9 cellular contexts compared by ENCODE assay signal in genomic region chr12:121494093-121494787, GRCh38.
DNase-seq lines count a peak whose midpoint lies in the region; FAIRE-seq and TF ChIP-seq lines count a peak whose summit lies in the region.
"Had no signal": no experiment of that assay in that cellular context is flagged by ENCODE, and none has a peak within 500 bp of the region (broad histone marks: within the 10 kb centered on the region; RNA-seq: fewer than 3 reads in every experiment).

No MANE protein-coding gene starts in this region.

- in situ Hi-C loops in astrocyte of the cerebellum (cut with HindIII; ENCODE audit: low sequenced_read_pairs): no loop called here

- peak; percentile 82 for TF ChIP-seq CTCF in AG04449 (IDR thresholded peaks at IDR 0.05; ENCODE audit: insufficient read depth, low read length, missing control alignments)
- TF ChIP-seq CTCF in astrocyte of the cerebellum (IDR thresholded peaks at IDR 0.05; ENCODE audit: low read depth, low read length, missing control alignments): peak; percentile 90
- TF ChIP-seq CTCF in kidney (IDR thresholded peaks at IDR 0.05; ENCODE audit: borderline replicate concordance, extremely low read depth, insufficient read depth): peak; percentile 66

- peaks cover 0 to 2% of the 10 kb centered on the region in 2 donors for H3K36me3 ChIP-seq in kidney (ENCODE audit: control insufficient read depth in 1 of 2, insufficient read depth in 2 of 2, low read length in 2 of 2)

- FAIRE-seq in GM19239 (lab: Jason Lieb, UNC) (peak; percentile 73), kidney (lab: Jason Lieb, UNC) (no peak)

- H3K4me3 ChIP-seq in AG04449 (ENCODE audit: low read depth, low read length) (no peak overlapping the region), astrocyte of the cerebellum (ENCODE audit: low read depth, low read length) (no peak overlapping the region), kidney (ENCODE audit: low read length in 2 of 2) (no peak overlapping the region)
- H3K4me3 ChIP-seq: HAP-1 had no signal

- CTCF ChIA-PET in AG04449 (lab: Yijun Ruan, JAX): interaction anchor here (0.9 to 12.7 kb wide), 23 partner anchors 10 to 279 kb away, joined by 3 to 191 read pairs (median 4); partner anchors contain the start of gene MORN3

- no peaks in the 10 kb centered on the region for H3K9me3 ChIP-seq in kidney (ENCODE audit: control insufficient read depth in 1 of 2, low read length in 2 of 2)
- H3K9me3 ChIP-seq: HAP-1 had no signal

- no peaks in the 10 kb centered on the region for H3K4me1 ChIP-seq in kidney (ENCODE audit: control insufficient read depth in 1 of 2, insufficient read depth in 1 of 2, low read depth in 1 of 2, low read length in 2 of 2)
- H3K4me1 ChIP-seq: HAP-1 had no signal

- intact Hi-C loops in kidney (cut with DNase I): no loop called here
- intact Hi-C loops in posterior vena cava (cut with DNase I): loop anchor here (10.0 kb wide), 1 partner anchor 181 kb away; no protein-coding TSS in a partner anchor

- POLR2A ChIA-PET in AG04449 (lab: Yijun Ruan, JAX): no interaction called here

- no peak overlapping the region for H3K27ac ChIP-seq in kidney (ENCODE audit: low read depth in 2 of 2, low read length in 2 of 2)

- H3K9ac ChIP-seq in kidney (ENCODE audit: low read length in 2 of 2): no peak overlapping the region

- DNase-seq in AG04449 (ENCODE audit: low read depth, low spot score) (no peak), GM19239 (ENCODE audit: insufficient read length, low spot score) (no peak), T-helper 9 cell (peak; percentile 63), astrocyte of the cerebellum (ENCODE audit: low read depth) (no peak), kidney (no peak), NCI-H446 treated with DMSO at 0.1 percent for 48 hours (lab: John Stamatoyannopoulos, UW) (no peak), posterior vena cava (ENCODE audit: low spot score) (no peak)
- peak; percentile 33 to 61 (median 36) for DNase-seq in stimulated activated CD4-positive, alpha-beta T cell treated with anti-CD3 and anti-CD28 coated beads, TNF-alpha, amount 100 ng/mL, for 24 hours (ENCODE audit: low read depth in 3 of 3)

Comparison
In these comparisons a context has a peak if more than half of its experiments do, and no peak if none do; other contexts are left out.
1. DNase-seq: peak in T-helper 9 cell (single experiment) and stimulated activated CD4-positive, alpha-beta T cell treated with anti-CD3 and anti-CD28 coated beads, TNF-alpha, amount 100 ng/mL, for 24 hours (3 of 3); none in AG04449 (single experiment), GM19239 (single experiment), astrocyte of the cerebellum (single experiment), kidney (single experiment), NCI-H446 treated with DMSO at 0.1 percent for 48 hours (single experiment) and posterior vena cava (single experiment).
2. Peak in every context shown above with its lines, with median percentiles within 50 percentile points of each other: CTCF ChIP-seq.